In genomic region chr13:63631006-63631405, GRCh38 we compare ENCODE assay signal across 18 cellular contexts.
"Had no signal": no experiment of that assay in that cellular context is flagged by ENCODE, and none has a peak within 500 bp of the region (broad histone marks: within the 10 kb centered on the region; RNA-seq: fewer than 3 reads in every experiment).

No MANE protein-coding gene starts in this region.

- H3K36me3 ChIP-seq: left ventricle myocardium inferior, ovary, thyroid gland, transverse colon, upper lobe of left lung, vagina had no signal

- DNase-seq: hippocampal formation; left ventricle myocardium inferior; midbrain; mucosa of descending colon; naive thymus-derived CD4-positive, alpha-beta T cell; ovary; retina; right cardiac atrium; stimulated activated CD4-positive, alpha-beta T cell treated with anti-CD3 and anti-CD28 coated beads, Interleukin-4, amount 100 ng/mL, for 24 hours; stimulated activated naive CD4-positive, alpha-beta T cell treated with Interleukin-2 at 50 U/mL for 16 hours; stimulated activated naive CD8-positive, alpha-beta T cell treated with anti-CD3 and anti-CD28 coated beads, Interleukin-15, amount 100 ng/mL, for 72 hours; substantia nigra; thyroid gland; transverse colon; upper lobe of left lung had no signal

- H3K9me3 ChIP-seq: left ventricle myocardium inferior, ovary, thyroid gland, transverse colon, upper lobe of left lung, vagina had no signal

- H3K27ac ChIP-seq: left ventricle myocardium inferior, ovary, skin epidermis, thyroid gland, transverse colon, upper lobe of left lung, vagina had no signal

- H3K4me1 ChIP-seq: left ventricle myocardium inferior, transverse colon, upper lobe of left lung, vagina had no signal

- H3K27me3 ChIP-seq: ovary, thyroid gland, transverse colon, upper lobe of left lung, vagina had no signal

- H3K4me3 ChIP-seq: left ventricle myocardium inferior, lung, mucosa of descending colon, ovary, skin epidermis, thyroid gland, transverse colon, upper lobe of left lung, vagina had no signal
